11 cellular contexts compared by ENCODE assay signal in genomic region chr3:23159929-23160328, GRCh38. TPM values are rescaled to one million over a fixed set of nuclear protein-coding genes. Genes with fewer than 3 reads are reported as not detected.
DNase-seq lines count a peak whose midpoint lies in the region; ATAC-seq and TF ChIP-seq lines count a peak whose summit lies in the region.
"Had no signal": no experiment of that assay in that cellular context is flagged by ENCODE, and none has a peak within 500 bp of the region (broad histone marks: within the 10 kb centered on the region; RNA-seq: fewer than 3 reads in every experiment).

No MANE protein-coding gene starts in this region.

- no peaks in the 10 kb centered on the region for H3K9me2 ChIP-seq in GM23248 (ENCODE audit: insufficient read depth)
- H3K9me2 ChIP-seq in SK-N-SH: no peaks in the 10 kb centered on the region

- in situ Hi-C loops in GM23248 (cut with MboI): no loop called here

- POLR2A ChIA-PET in SK-N-SH (lab: Yijun Ruan, JAX): no interaction called here

- 0% methylated on average over 2 of the region's 2 CpGs for WGBS in GM23248 (ENCODE audit: low coverage in 1 of 2, low lambda C conversion rate in 2 of 2, missing lambda C conversion rate in 2 of 2), 2 experiments
- WGBS in SK-N-SH (ENCODE audit: low lambda C conversion rate): 11% methylated on average over 2 of the region's 2 CpGs

- H3K27me3 ChIP-seq in GM23248 (replicated peaks; ENCODE audit: insufficient read depth): 0 out of 2 replicates have a peak, but pooled peaks cover under 1% of the 10 kb centered on the region
- no peaks in the 10 kb centered on the region for H3K27me3 ChIP-seq in SK-N-SH (ENCODE audit: insufficient read depth)
- H3K27me3 ChIP-seq in skeletal muscle satellite cell (ENCODE audit: control insufficient read depth, insufficient read depth, low read length): no peaks in the 10 kb centered on the region
- H3K27me3 ChIP-seq: MG63, right lobe of liver had no signal

- no peak for TF ChIP-seq RAD21 in SK-N-SH (IDR thresholded peaks at IDR 0.05; ENCODE audit: low read length)

- H3K4me2 ChIP-seq in GM23248 (ENCODE audit: unreplicated experiment) (peak overlapping the region; percentile 19), SK-N-SH (peak overlapping the region; percentile 28; the same call in 1 of the 2 replicates), skeletal muscle satellite cell (ENCODE audit: low read length) (peak overlapping the region; percentile 47)

- H3K36me3 ChIP-seq in GM23248 (ENCODE audit: low read depth) (no peaks in the 10 kb centered on the region), SK-N-SH (replicated peaks in 1 of 2; ENCODE audit: control insufficient read depth in 1 of 2, insufficient read depth in 2 of 2, low read length in 1 of 2) (no peaks in the 10 kb centered on the region), skeletal muscle satellite cell (ENCODE audit: insufficient read depth, low read length) (no peaks in the 10 kb centered on the region)
- H3K36me3 ChIP-seq: MG63, right lobe of liver had no signal

- CTCF ChIA-PET in SK-N-SH (lab: Yijun Ruan, JAX): no interaction called here

- H4K20me1 ChIP-seq in GM23248 (ENCODE audit: insufficient read depth): no peaks in the 10 kb centered on the region
- no peaks in the 10 kb centered on the region for H4K20me1 ChIP-seq in SK-N-SH (ENCODE audit: insufficient read depth)

- H3K9me3 ChIP-seq in GM23248 (ENCODE audit: low read depth) (no peaks in the 10 kb centered on the region), SK-N-SH (0 out of 2 replicates have a peak, but pooled peaks cover 1% of the 10 kb centered on the region), skeletal muscle satellite cell (replicated peaks; ENCODE audit: low read length) (no peaks in the 10 kb centered on the region)
- H3K9me3 ChIP-seq: MG63, right lobe of liver had no signal

- H3K79me2 ChIP-seq in GM23248 (ENCODE audit: insufficient read depth) (no peaks in the 10 kb centered on the region), SK-N-SH (ENCODE audit: insufficient read depth) (no peaks in the 10 kb centered on the region)

- TF ChIP-seq CTCF in SK-N-SH (IDR thresholded peaks at IDR 0.05) (no peak), fibroblast of the aortic adventitia (IDR thresholded peaks at IDR 0.05; ENCODE audit: insufficient read depth, low read length) (no peak)

- H3K4me3 ChIP-seq in GM23248: no peak overlapping the region
- H3K4me3 ChIP-seq in SK-N-SH (ENCODE audit: low read depth in 2 of 2, low read length in 1 of 2): no peak overlapping the region
- H3K4me3 ChIP-seq in fibroblast of the aortic adventitia (ENCODE audit: low read depth, low read length): no peak overlapping the region
- H3K4me3 ChIP-seq in skeletal muscle satellite cell (ENCODE audit: low read length): no peak overlapping the region
- H3K4me3 ChIP-seq: MG63, right lobe of liver had no signal

- H2AFZ ChIP-seq in GM23248 (no peak overlapping the region), SK-N-SH (ENCODE audit: low read depth) (peak overlapping the region; percentile 19; the same call in 1 of the 2 replicates)

- H3K4me1 ChIP-seq in GM23248 (ENCODE audit: insufficient read depth) (peaks cover 9% of the 10 kb centered on the region), SK-N-SH (ENCODE audit: control insufficient read depth in 1 of 2, insufficient read depth in 2 of 2, low read depth in 1 of 2, low read length in 1 of 2) (no peaks in the 10 kb centered on the region), skeletal muscle satellite cell (ENCODE audit: control insufficient read depth, insufficient read depth, low read length) (peaks cover 8% of the 10 kb centered on the region)
- H3K4me1 ChIP-seq: right lobe of liver had no signal

- no peak overlapping the region for H3K27ac ChIP-seq in GM23248
- H3K27ac ChIP-seq in SK-N-SH (ENCODE audit: low read depth in 2 of 2, low read length in 1 of 2): peak overlapping the region in 1 of 2 experiments; percentile 70; a peak in 2 of 4 replicates
- H3K27ac ChIP-seq: right lobe of liver had no signal

- peak in 1 of 2 experiments; percentile 49; a peak in 1 of 4 replicates for TF ChIP-seq EP300 in SK-N-SH (IDR thresholded peaks at IDR 0.05; ENCODE audit: borderline replicate concordance in 1 of 2, low read depth in 1 of 2, low read length in 1 of 2)

- peak; percentile 91 for DNase-seq in GM23248
- no peak for DNase-seq in SK-N-SH
- DNase-seq in fibroblast of the aortic adventitia (ENCODE audit: low read depth): peak; percentile 92
- DNase-seq in NCI-H2227 (lab: John Stamatoyannopoulos, UW; ENCODE audit: unreplicated experiment): no peak
- no peak for DNase-seq in AML-193 (lab: John Stamatoyannopoulos, UW)
- DNase-seq: effector CD8-positive, alpha-beta T cell; MG63; right lobe of liver had no signal

- H3K9ac ChIP-seq in GM23248 (no peak overlapping the region), SK-N-SH (no peak overlapping the region), skeletal muscle satellite cell (ENCODE audit: low read depth, low read length) (peak overlapping the region; percentile 40)

- no peak for ATAC-seq in HG02973 (IDR thresholded peaks at IDR 0.05; ENCODE audit: unreplicated experiment)
- ATAC-seq: left lobe of liver had no signal

- peaks cover 4% of the 10 kb centered on the region; the same call in 1 of the 2 replicates for H3F3A ChIP-seq in GM23248 (ENCODE audit: insufficient read depth)
- H3F3A ChIP-seq in SK-N-SH (replicated peaks; ENCODE audit: insufficient read depth): peaks cover 7% of the 10 kb centered on the region

TF ChIP-seq in SK-N-SH, 30 proteins besides CTCF, POLR2A, EP300 and RAD21 (continues in another document):
- TF ChIP-seq TAF1 (IDR thresholded peaks at IDR 0.05; ENCODE audit: borderline replicate concordance, low read depth, low read length): no peak
- no peak for TF ChIP-seq MXI1 (IDR thresholded peaks at IDR 0.05; ENCODE audit: low read depth, low read length)
- TF ChIP-seq ZBTB33 (IDR thresholded peaks at IDR 0.05; ENCODE audit: borderline replicate concordance, low read depth): no peak
- no peak for TF ChIP-seq USF1 (IDR thresholded peaks at IDR 0.05; ENCODE audit: borderline replicate concordance, low read depth)
- no peak for TF ChIP-seq TEAD4 (IDR thresholded peaks at IDR 0.05; ENCODE audit: borderline replicate concordance, insufficient read depth)
- TF ChIP-seq RCOR1 (IDR thresholded peaks at IDR 0.05; ENCODE audit: low read length): no peak
- TF ChIP-seq MAX (IDR thresholded peaks at IDR 0.05; ENCODE audit: low read depth): no peak
- TF ChIP-seq MEF2A (IDR thresholded peaks at IDR 0.05; ENCODE audit: borderline replicate concordance, low read depth): peak; percentile 99
- TF ChIP-seq GATA2 (CRISPR knock-in tag; IDR thresholded peaks at IDR 0.05): no peak
- TF ChIP-seq RXRA (IDR thresholded peaks at IDR 0.05; ENCODE audit: borderline replicate concordance, low read depth): peak; percentile 85; the same call in 1 of the 2 replicates
- TF ChIP-seq NFIC (IDR thresholded peaks at IDR 0.05; ENCODE audit: borderline replicate concordance): 0 out of 2 replicates have a peak, but pooled peaks have one; percentile 2
- no peak for TF ChIP-seq FOXJ3 (CRISPR knock-in tag; IDR thresholded peaks at IDR 0.05)
- TF ChIP-seq NRF1 (IDR thresholded peaks at IDR 0.05; ENCODE audit: low read depth, low read length): no peak
- no peak for TF ChIP-seq SIN3A (IDR thresholded peaks at IDR 0.05; ENCODE audit: borderline replicate concordance, low read depth, low read length)
- TF ChIP-seq JUND (IDR thresholded peaks at IDR 0.05): peak; percentile 68
- no peak for TF ChIP-seq USF2 (IDR thresholded peaks at IDR 0.05; ENCODE audit: borderline replicate concordance, low read depth, low read length)
- TF ChIP-seq FOXM1 (IDR thresholded peaks at IDR 0.05; ENCODE audit: low read depth): no peak
- no peak for TF ChIP-seq CHD2 (IDR thresholded peaks at IDR 0.05; ENCODE audit: low read length, partially characterized antibody)

RNA-seq across cellular contexts. Expression of gene UBE2E2, which starts 43.2 kb away (rescaled TPM):
- total RNA-seq in GM23248 (2014; rRNA removed; shearing (Covaris generic)): 29.0 and 31.9 TPM in 2 replicates
- polyA plus RNA-seq in GM23248 (2016; fragmentation: Nextera tagmentation; extraction: Ambion mirVana) (70.2 and 75.4 TPM in 2 replicates), SK-N-SH (2012; rRNA removed) (46.4 and 57.9 TPM in 2 replicates)
- polyA plus RNA-seq in SK-N-SH (2012; cell fraction: cytosol; rRNA removed): 50.8 and 54.0 TPM in 2 replicates
- polyA plus RNA-seq in SK-N-SH (2012; cell fraction: nucleus; rRNA removed): 16.5 and 17.7 TPM in 2 replicates
- 36.7 and 49.1 TPM in 2 replicates for total RNA-seq in fibroblast of the aortic adventitia (ENCODE audit: low replicate concordance)
- 31.2 and 48.4 TPM in 2 replicates for total RNA-seq in skeletal muscle satellite cell (2012; rRNA removed)

Comparison
In these comparisons a context has a peak if more than half of its experiments do, and no peak if none do; other contexts are left out.
1. DNase-seq: peak in GM23248 (single experiment) and fibroblast of the aortic adventitia (single experiment); none in SK-N-SH (single experiment), NCI-H2227 (single experiment) and AML-193 (0 of 2).
2. Peak in every context shown above with its lines, with median percentiles within 50 percentile points of each other: H3K4me2 ChIP-seq.